Comparison of ENCODE assay signal across 13 cellular contexts in genomic region chr2:127715778-127716449, GRCh38. TPM values are rescaled to one million over a fixed set of nuclear protein-coding genes. Genes with fewer than 3 reads are reported as not detected.
"Had no signal": no experiment of that assay in that cellular context is flagged by ENCODE, and none has a peak within 500 bp of the region (broad histone marks: within the 10 kb centered on the region; RNA-seq: fewer than 3 reads in every experiment).

No MANE protein-coding gene starts in this region.

- H3K27me3 Mint-ChIP-seq: stimulated activated naive CD8-positive, alpha-beta T cell treated with anti-CD3 and anti-CD28 coated beads, Interleukin-15, Interleukin-2, amounts not matched to agents 100 ng/mL and 50 ng/mL, for 24 hours; type B pancreatic cell had no signal

- H3K4me1 Mint-ChIP-seq: immature natural killer cell had no signal

- H3K27ac Mint-ChIP-seq: type B pancreatic cell had no signal

- H3K27ac ChIP-seq: ascending aorta, breast epithelium, esophagus squamous epithelium, ovary, suprapubic skin had no signal

- H3K4me3 ChIP-seq: ascending aorta, breast epithelium, esophagus squamous epithelium, ovary, suprapubic skin had no signal

- H3K4me3 Mint-ChIP-seq: immature natural killer cell; stimulated activated naive CD8-positive, alpha-beta T cell treated with anti-CD3 and anti-CD28 coated beads, Interleukin-15, Interleukin-2, amounts not matched to agents 100 ng/mL and 50 ng/mL, for 24 hours; type B pancreatic cell had no signal

- H3K9me3 ChIP-seq: ascending aorta, breast epithelium, esophagus squamous epithelium, ovary, suprapubic skin had no signal

- H3K4me1 ChIP-seq: ascending aorta, breast epithelium, esophagus squamous epithelium, suprapubic skin had no signal

- H3K27me3 ChIP-seq: ascending aorta, breast epithelium, esophagus squamous epithelium, ovary, suprapubic skin had no signal

- H3K9me3 Mint-ChIP-seq: immature natural killer cell; stimulated activated naive CD8-positive, alpha-beta T cell treated with anti-CD3 and anti-CD28 coated beads, Interleukin-15, Interleukin-2, amounts not matched to agents 100 ng/mL and 50 ng/mL, for 24 hours; type B pancreatic cell had no signal

- H3K36me3 ChIP-seq: breast epithelium, ovary had no signal

- ATAC-seq: activated CD4-positive, CD25-positive, alpha-beta regulatory T cell treated with anti-CD3 and anti-CD28 coated beads, Interleukin-2, amount 50 U/mL, for 24 hours; sciatic nerve had no signal

- DNase-seq: activated naive CD4-positive, alpha-beta T cell treated with Interleukin-2 at 50 U/mL for 16 hours; activated T-cell treated with anti-CD3 and anti-CD28 coated beads for 4 hours; esophagus squamous epithelium; immature natural killer cell; ovary had no signal

RNA-seq across cellular contexts. Expression of gene LIMS2, which starts 40.6 kb away (rescaled TPM):
- polyA plus RNA-seq: neural cell had no signal
